In the genomic region with DNA sequence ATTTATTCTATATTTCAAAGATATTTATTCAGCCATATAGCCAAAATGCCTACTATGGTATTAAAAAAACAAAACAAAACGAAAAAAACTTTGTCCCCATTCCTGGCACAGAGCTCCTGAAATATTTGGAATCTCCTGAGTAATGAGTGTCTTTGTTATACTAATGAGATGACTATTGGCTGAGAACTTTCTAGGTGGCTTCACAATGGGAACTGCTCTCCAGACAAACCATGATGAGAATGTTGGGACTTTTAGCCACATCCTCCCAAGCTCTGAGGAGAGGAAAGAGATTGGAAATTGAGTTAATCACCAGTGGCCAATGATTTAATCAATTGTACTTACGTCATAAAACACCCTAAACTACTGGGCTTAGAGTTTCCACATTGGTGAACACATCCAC, we compare ENCODE assay signal across 24 cellular contexts.
"Had no signal": no experiment of that assay in that cellular context is flagged by ENCODE, and none has a peak within 500 bp of the region (broad histone marks: within the 10 kb centered on the region; RNA-seq: fewer than 3 reads in every experiment).

No MANE protein-coding gene starts in this region.

- H3K4me1 ChIP-seq: left lung, prostate gland, right atrium auricular region, thyroid gland, vagina had no signal

- H3K27me3 ChIP-seq: left lung, right atrium auricular region, thyroid gland, vagina had no signal

- H3K4me3 Mint-ChIP-seq: effector memory CD8-positive, alpha-beta T cell; naive thymus-derived CD8-positive, alpha-beta T cell; nephron progenitor cell; stimulated activated naive CD8-positive, alpha-beta T cell treated with anti-CD3 and anti-CD28 coated beads, Interleukin-15, amount 100 ng/mL, for 72 hours had no signal

- FAIRE-seq: frontal cortex, islet of Langerhans had no signal

- DNase-seq: cortex of kidney; effector memory CD8-positive, alpha-beta T cell; head of caudate nucleus; left cardiac atrium; left lung; mesenchymal stem cell; naive thymus-derived CD8-positive, alpha-beta T cell; nephron progenitor cell; nucleus accumbens; stimulated activated CD4-positive, alpha-beta T cell treated with anti-CD3 and anti-CD28 coated beads, Interleukin-12 subunit alpha, Interleukin-12 subunit beta, amount 100 ng/mL, for 4 hours; stimulated activated CD4-positive, alpha-beta T cell treated with anti-CD3 and anti-CD28 coated beads, Interleukin-1b, Interleukin-23, amount 100 ng/mL, for 48 hours; stimulated activated CD4-positive, alpha-beta T cell treated with anti-CD3 and anti-CD28 coated beads, Interleukin-4, amount 100 ng/mL, for 1 hour; stimulated activated CD8-positive, alpha-beta memory T cell treated with anti-CD3 and anti-CD28 coated beads, Interleukin-4, amount 100 ng/mL, for 48 hours; stimulated activated naive CD4-positive, alpha-beta T cell; stimulated activated naive CD8-positive, alpha-beta T cell treated with anti-CD3 and anti-CD28 coated beads, Interleukin-15, amount 100 ng/mL, for 72 hours; thyroid gland; trophoblast cell had no signal

- H3K27ac Mint-ChIP-seq: effector memory CD8-positive, alpha-beta T cell; naive thymus-derived CD8-positive, alpha-beta T cell; nephron progenitor cell; stimulated activated naive CD8-positive, alpha-beta T cell treated with anti-CD3 and anti-CD28 coated beads, Interleukin-15, amount 100 ng/mL, for 72 hours had no signal

- H3K4me1 Mint-ChIP-seq: naive thymus-derived CD8-positive, alpha-beta T cell; stimulated activated naive CD8-positive, alpha-beta T cell treated with anti-CD3 and anti-CD28 coated beads, Interleukin-15, amount 100 ng/mL, for 72 hours had no signal

- H3K27ac ChIP-seq: left lung, prostate gland, right atrium auricular region, thyroid gland, vagina had no signal

- H3K36me3 Mint-ChIP-seq: naive thymus-derived CD8-positive, alpha-beta T cell had no signal

- H3K4me2 ChIP-seq: smooth muscle cell had no signal

- H3K27me3 Mint-ChIP-seq: effector memory CD8-positive, alpha-beta T cell; stimulated activated naive CD8-positive, alpha-beta T cell treated with anti-CD3 and anti-CD28 coated beads, Interleukin-15, amount 100 ng/mL, for 72 hours had no signal

- H3K36me3 ChIP-seq: left lung, prostate gland, right atrium auricular region, thyroid gland, vagina had no signal

- ATAC-seq: effector memory CD8-positive, alpha-beta T cell; left cardiac atrium; left lung; naive thymus-derived CD8-positive, alpha-beta T cell; sciatic nerve; stimulated activated naive CD8-positive, alpha-beta T cell treated with anti-CD3 and anti-CD28 coated beads, Interleukin-15, amount 100 ng/mL, for 72 hours had no signal

- H3K4me3 ChIP-seq: left lung, prostate gland, right atrium auricular region, smooth muscle cell, thyroid gland, vagina had no signal

- H3K9me3 Mint-ChIP-seq: nephron progenitor cell had no signal

- H3K9me3 ChIP-seq: left lung, prostate gland, right atrium auricular region, thyroid gland, vagina had no signal
